11 cellular contexts compared by ENCODE assay signal in genomic region chr15:48946088-48946839, GRCh38. TPM values are rescaled to one million over a fixed set of nuclear protein-coding genes. Genes with fewer than 3 reads are reported as not detected.
DNase-seq lines count a peak whose midpoint lies in the region; ATAC-seq and TF ChIP-seq lines count a peak whose summit lies in the region.
"Had no signal": no experiment of that assay in that cellular context is flagged by ENCODE, and none has a peak within 500 bp of the region (broad histone marks: within the 10 kb centered on the region; RNA-seq: fewer than 3 reads in every experiment).

No MANE protein-coding gene starts in this region.

- no peak overlapping the region for H3K4me3 ChIP-seq in cardiac fibroblast (replicated peaks in 1 of 2; ENCODE audit: low read depth in 2 of 2, low read length in 2 of 2)

- TF ChIP-seq POLR2A in GM18505 (IDR thresholded peaks at IDR 0.05; ENCODE audit: borderline replicate concordance, extremely low read depth, insufficient read depth, insufficient read length) = no peak

- ATAC-seq in GM18505 (IDR thresholded peaks at IDR 0.05; ENCODE audit: unreplicated experiment) = no peak

- TF ChIP-seq CTCF in cardiac fibroblast (IDR thresholded peaks at IDR 0.05; ENCODE audit: low read depth, low read length) = no peak

- DNase-seq in HCEC 1CT (peak; percentile 55), NCI-H226 (peak; percentile 98), cardiac fibroblast (ENCODE audit: low read depth in 2 of 2) (peak; percentile 65 to 69), mucosa of gallbladder (ENCODE audit: low spot score) (peak; percentile 10), NCI-H526 (lab: John Stamatoyannopoulos, UW) (no peak), substantia nigra (lab: John Stamatoyannopoulos, UW) (no peak), NCI-H446 (lab: John Stamatoyannopoulos, UW) (no peak)
- DNase-seq: activated effector memory CD4-positive, alpha-beta T cell treated with anti-CD3 and anti-CD28 coated beads, Interleukin-2, amount 50 U/mL, for 16 hours; GOT3; SHP77 treated with DMSO at 0.1 percent for 48 hours had no signal

- H3K27ac ChIP-seq in substantia nigra (ENCODE audit: low read depth, low read length, poor library complexity, severe bottlenecking) = no peak overlapping the region

RNA-seq across cellular contexts. Expression of gene SHC4, which starts 17.5 kb away (rescaled TPM):
- total RNA-seq in mucosa of gallbladder = 3.7 TPM

Comparison
In these comparisons a context has a peak if more than half of its experiments do, and no peak if none do; other contexts are left out.
1. DNase-seq: peak in HCEC 1CT (single experiment), NCI-H226 (single experiment), cardiac fibroblast (2 of 2) and mucosa of gallbladder (single experiment); none in NCI-H526 (0 of 2), substantia nigra (0 of 49) and NCI-H446 (0 of 2).